20 cellular contexts compared by ENCODE assay signal in genomic region chr19:2003901-2004300, GRCh38. TPM values are rescaled to one million over a fixed set of nuclear protein-coding genes. Genes with fewer than 3 reads are reported as not detected.
DNase-seq lines count a peak whose midpoint lies in the region; ATAC-seq, FAIRE-seq and TF ChIP-seq lines count a peak whose summit lies in the region.
"Had no signal": no experiment of that assay in that cellular context is flagged by ENCODE, and none has a peak within 500 bp of the region (broad histone marks: within the 10 kb centered on the region; RNA-seq: fewer than 3 reads in every experiment).

No MANE protein-coding gene starts in this region.

- no peak overlapping the region for H3K4ac ChIP-seq in mesendoderm (ENCODE audit: low read depth, low read length)

- peaks cover 5% of the 10 kb centered on the region for H3K79me2 ChIP-seq in astrocyte (ENCODE audit: insufficient read depth, low read length)
- no peaks in the 10 kb centered on the region for H3K79me2 ChIP-seq in mesendoderm (ENCODE audit: control insufficient read depth, insufficient read depth, low read length)

- H3K4me1 ChIP-seq in astrocyte (ENCODE audit: insufficient read depth, low read length): peaks cover 4% of the 10 kb centered on the region
- H3K4me1 ChIP-seq in mesendoderm (ENCODE audit: control insufficient read depth, low read depth, low read length): no peaks in the 10 kb centered on the region
- H3K4me1 ChIP-seq in CD4-positive, alpha-beta memory T cell (ENCODE audit: insufficient read depth, low read length): no peaks in the 10 kb centered on the region
- H3K4me1 ChIP-seq: SJSA1 had no signal

- in situ Hi-C loops in ACHN (cut with HindIII; ENCODE audit: low pct_ligation_motif_present, low pct_unique_long_range_greater_than_20kb, low sequenced_read_pairs): no loop called here

- no peak overlapping the region for H3K18ac ChIP-seq in mesendoderm (ENCODE audit: low read length)

- no peak overlapping the region for H2BK15ac ChIP-seq in mesendoderm (replicated peaks; ENCODE audit: low read depth)

- no peak overlapping the region for H3K23ac ChIP-seq in mesendoderm (ENCODE audit: low read length)

- H4K8ac ChIP-seq in mesendoderm (ENCODE audit: low read depth, low read length): no peak overlapping the region

- POLR2A ChIA-PET in CD4-positive, alpha-beta memory T cell (lab: Charles Lee; ENCODE audit: partially characterized antibody): interaction anchor here (1.1 kb wide), 1 partner anchor 38 kb away, joined by 3 read pairs; no protein-coding TSS in a partner anchor

- H2BK5ac ChIP-seq in mesendoderm (ENCODE audit: low read length): no peak overlapping the region

- H3K27me3 ChIP-seq in astrocyte (ENCODE audit: insufficient read depth, low read length) (no peaks in the 10 kb centered on the region), mesendoderm (ENCODE audit: insufficient read depth, low read length, poor library complexity) (no peaks in the 10 kb centered on the region)
- no peaks in the 10 kb centered on the region for H3K27me3 ChIP-seq in CD4-positive, alpha-beta memory T cell (ENCODE audit: insufficient read depth, low read length)
- H3K27me3 ChIP-seq: SJSA1 had no signal

- no peaks in the 10 kb centered on the region for H3K27me3 Mint-ChIP-seq in activated naive CD4-positive, alpha-beta T cell treated with anti-CD3 and anti-CD28 coated beads, Interleukin-2, amount 50 U/mL, for 24 hours
- H3K27me3 Mint-ChIP-seq in astrocyte (ENCODE audit: low read depth, unreplicated experiment): no peaks in the 10 kb centered on the region
- no peaks in the 10 kb centered on the region for H3K27me3 Mint-ChIP-seq in CD4-positive, alpha-beta memory T cell

- no peak overlapping the region for H2AK5ac ChIP-seq in mesendoderm (ENCODE audit: low read length)

- ATAC-seq in GM21717 (IDR thresholded peaks at IDR 0.05; ENCODE audit: unreplicated experiment): no peak
- ATAC-seq: GM12878, Right ventricle myocardium inferior had no signal

- H3K9ac ChIP-seq in astrocyte (ENCODE audit: low read length) (no peak overlapping the region), mesendoderm (ENCODE audit: low read length) (no peak overlapping the region)

- H4K5ac ChIP-seq in mesendoderm (ENCODE audit: low read length): no peak overlapping the region

- no peak for FAIRE-seq in astrocyte (lab: Jason Lieb, UNC)
- FAIRE-seq: GM12878, H1 had no signal

- no peak overlapping the region for H2AFZ ChIP-seq in astrocyte (ENCODE audit: low read depth, low read length)

- H3K56ac ChIP-seq in mesendoderm (ENCODE audit: low read length): no peak overlapping the region

- WGBS in mesendoderm (ENCODE audit: extremely low coverage, insufficient coverage, low lambda C conversion rate): no CpG with 5 or more reads among the region's 4 CpGs

- H3K4me2 ChIP-seq in astrocyte (ENCODE audit: low read length) (no peak overlapping the region), mesendoderm (ENCODE audit: low read length) (no peak overlapping the region)

- TF ChIP-seq CTCF in astrocyte (IDR thresholded peaks at IDR 0.05; ENCODE audit: insufficient read depth, low read depth, low read length): no peak

- no peak overlapping the region for H3K4me3 ChIP-seq in astrocyte (ENCODE audit: insufficient read depth, low read depth, low read length)
- no peak overlapping the region for H3K4me3 ChIP-seq in mesendoderm (ENCODE audit: low read length)
- H3K4me3 ChIP-seq in CD4-positive, alpha-beta memory T cell (ENCODE audit: low read length in 2 of 2): no peak overlapping the region
- H3K4me3 ChIP-seq: GM12878, SJSA1 had no signal

- H3K36me3 Mint-ChIP-seq in activated naive CD4-positive, alpha-beta T cell treated with anti-CD3 and anti-CD28 coated beads, Interleukin-2, amount 50 U/mL, for 24 hours: no peaks in the 10 kb centered on the region
- H3K36me3 Mint-ChIP-seq in astrocyte (ENCODE audit: low read depth, unreplicated experiment): peaks cover 11% of the 10 kb centered on the region
- H3K36me3 Mint-ChIP-seq in CD4-positive, alpha-beta memory T cell: peaks cover 13% of the 10 kb centered on the region in 2 donors

- H3K27ac ChIP-seq in astrocyte (ENCODE audit: low read depth, low read length) (no peak overlapping the region), mesendoderm (ENCODE audit: low read depth, low read length) (no peak overlapping the region)
- H3K27ac ChIP-seq in CD4-positive, alpha-beta memory T cell (ENCODE audit: low read depth, low read length): no peak overlapping the region
- H3K27ac ChIP-seq: C4-2B, SJSA1 had no signal

- no peak for DNase-seq in activated naive CD4-positive, alpha-beta T cell treated with Interleukin-2 at 50 U/mL for 16 hours
- DNase-seq in astrocyte (ENCODE audit: low read depth) (peak; percentile 30), mesendoderm (peak; percentile 13), HCEC 1CT (no peak), ACHN (no peak)
- DNase-seq in CD4-positive, alpha-beta memory T cell: no peak
- DNase-seq: DMS79, HFFc6, Kasumi-1, NCI-H1417, NCI-H1694 treated with DMSO at 0.1 percent for 48 hours, NCI-H446, NCI-H526 had no signal

- no peaks in the 10 kb centered on the region for H3K9me3 ChIP-seq in astrocyte (ENCODE audit: insufficient read depth, low read depth, low read length)
- H3K9me3 ChIP-seq in CD4-positive, alpha-beta memory T cell (ENCODE audit: control insufficient read depth in 1 of 2, low read length in 2 of 2): no peaks in the 10 kb centered on the region
- H3K9me3 ChIP-seq: SJSA1 had no signal

- H3K36me3 ChIP-seq in astrocyte (ENCODE audit: insufficient read depth, low read length) (peaks cover 3% of the 10 kb centered on the region), mesendoderm (ENCODE audit: control insufficient read depth, insufficient read depth, low read length) (no peaks in the 10 kb centered on the region)
- H3K36me3 ChIP-seq in CD4-positive, alpha-beta memory T cell (ENCODE audit: insufficient read depth, low read length): no peaks in the 10 kb centered on the region

- H2BK120ac ChIP-seq in mesendoderm (ENCODE audit: low read depth, low read length): no peak overlapping the region

- H3K4me1 Mint-ChIP-seq in activated naive CD4-positive, alpha-beta T cell treated with anti-CD3 and anti-CD28 coated beads, Interleukin-2, amount 50 U/mL, for 24 hours: peaks cover 3% of the 10 kb centered on the region
- H3K4me1 Mint-ChIP-seq in astrocyte (ENCODE audit: low read depth, unreplicated experiment): no peaks in the 10 kb centered on the region
- H3K4me1 Mint-ChIP-seq in CD4-positive, alpha-beta memory T cell: peaks cover 4 to 10% (median 5%) of the 10 kb centered on the region in 4 donors

- no peak overlapping the region for H3K4me3 Mint-ChIP-seq in activated naive CD4-positive, alpha-beta T cell treated with anti-CD3 and anti-CD28 coated beads, Interleukin-2, amount 50 U/mL, for 24 hours
- no peak overlapping the region for H3K4me3 Mint-ChIP-seq in astrocyte (ENCODE audit: unreplicated experiment)
- H3K4me3 Mint-ChIP-seq in CD4-positive, alpha-beta memory T cell: no peak overlapping the region
- H3K4me3 Mint-ChIP-seq: HFFc6 had no signal

- peak overlapping the region; percentile 30 for H3K27ac Mint-ChIP-seq in activated naive CD4-positive, alpha-beta T cell treated with anti-CD3 and anti-CD28 coated beads, Interleukin-2, amount 50 U/mL, for 24 hours
- no peak overlapping the region for H3K27ac Mint-ChIP-seq in astrocyte (ENCODE audit: unreplicated experiment)
- peak overlapping the region in 1 of 7 donors; percentile 31 for H3K27ac Mint-ChIP-seq in CD4-positive, alpha-beta memory T cell
- H3K27ac Mint-ChIP-seq: HFFc6 had no signal

- intact Hi-C loops in CD4-positive, alpha-beta memory T cell (cut with micrococcal nuclease): no loop called here

- H3K79me1 ChIP-seq in mesendoderm (ENCODE audit: low read length): no peaks in the 10 kb centered on the region

- peaks cover 50% of the 10 kb centered on the region for H4K20me1 ChIP-seq in astrocyte (ENCODE audit: insufficient read depth, low read length)

- no peaks in the 10 kb centered on the region for H3K9me3 Mint-ChIP-seq in activated naive CD4-positive, alpha-beta T cell treated with anti-CD3 and anti-CD28 coated beads, Interleukin-2, amount 50 U/mL, for 24 hours
- no peaks in the 10 kb centered on the region for H3K9me3 Mint-ChIP-seq in astrocyte (ENCODE audit: unreplicated experiment)
- no peaks in the 10 kb centered on the region for H3K9me3 Mint-ChIP-seq in CD4-positive, alpha-beta memory T cell
- H3K9me3 Mint-ChIP-seq: HFFc6 had no signal

- CTCF ChIA-PET in CD4-positive, alpha-beta memory T cell (lab: Charles Lee; ENCODE audit: partially characterized antibody): interaction anchor here (1.0 kb wide), 1 partner anchor 76 kb away, joined by 3 read pairs; no protein-coding TSS in a partner anchor

RNA-seq across cellular contexts. Expression of gene BTBD2, which starts 11.6 kb away (rescaled TPM):
- total RNA-seq in astrocyte: 49.5 and 53.7 TPM in 2 replicates
- polyA plus RNA-seq in mesendoderm (2013, experiment 1 of 2): 46.2 TPM
- 41.1 TPM for polyA plus RNA-seq in mesendoderm (2013, experiment 2 of 2)
- total RNA-seq in CD4-positive, alpha-beta memory T cell: 10 to 100 TPM; 52.2 to 59.4 TPM
- polyA plus RNA-seq in CD4-positive, alpha-beta memory T cell: 1 to 10 TPM; 2.8 to 6.6 TPM

RNA-seq across cellular contexts. Expression of gene MKNK2, which starts 47.1 kb away (rescaled TPM):
- total RNA-seq in astrocyte: 123 and 146 TPM in 2 replicates
- 98.2 TPM for polyA plus RNA-seq in mesendoderm (2013, experiment 1 of 2)
- 97.3 TPM for polyA plus RNA-seq in mesendoderm (2013, experiment 2 of 2)
- 100 to 1,000 TPM; 194 to 195 TPM for total RNA-seq in CD4-positive, alpha-beta memory T cell
- 10 to 100 TPM; 24.1 to 63.9 TPM for polyA plus RNA-seq in CD4-positive, alpha-beta memory T cell

Comparison
In these comparisons a context has a peak if more than half of its experiments do, and no peak if none do; other contexts are left out.
1. DNase-seq: peak in astrocyte (single experiment) and mesendoderm (single experiment); none in activated naive CD4-positive, alpha-beta T cell treated with Interleukin-2 at 50 U/mL for 16 hours (single experiment), HCEC 1CT (single experiment), ACHN (single experiment) and CD4-positive, alpha-beta memory T cell (0 of 5).